9 cellular contexts compared by ENCODE assay signal in the genomic region with DNA sequence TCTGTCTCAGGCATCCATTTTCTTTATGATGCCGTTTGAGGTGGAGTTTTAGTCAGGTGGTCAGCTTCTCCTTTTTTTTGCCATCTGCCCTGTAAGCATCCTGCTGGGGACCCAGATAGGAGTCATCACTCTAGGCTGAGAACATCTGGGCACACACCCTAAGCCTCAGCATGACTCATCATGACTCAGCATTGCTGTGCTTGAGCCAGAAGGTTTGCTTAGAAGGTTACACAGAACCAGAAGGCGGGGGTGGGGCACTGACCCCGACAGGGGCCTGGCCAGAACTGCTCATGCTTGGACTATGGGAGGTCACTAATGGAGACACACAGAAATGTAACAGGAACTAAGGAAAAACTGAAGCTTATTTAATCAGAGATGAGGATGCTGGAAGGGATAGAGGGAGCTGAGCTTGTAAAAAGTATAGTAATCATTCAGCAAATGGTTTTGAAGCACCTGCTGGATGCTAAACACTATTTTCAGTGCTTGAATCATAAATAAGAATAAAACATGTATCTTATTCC. TPM values are rescaled to one million over a fixed set of nuclear protein-coding genes. Genes with fewer than 3 reads are reported as not detected.
DNase-seq lines count a peak whose midpoint lies in the region; ATAC-seq and TF ChIP-seq lines count a peak whose summit lies in the region.
"Had no signal": no experiment of that assay in that cellular context is flagged by ENCODE, and none has a peak within 500 bp of the region (broad histone marks: within the 10 kb centered on the region; RNA-seq: fewer than 3 reads in every experiment).

No MANE protein-coding gene starts in this region.

- no peak for TF ChIP-seq CTCF in glutamatergic neuron (IDR thresholded peaks at IDR 0.05; ENCODE audit: partially characterized antibody, unreplicated experiment)

- H3K4me3 Mint-ChIP-seq in activated naive CD4-positive, alpha-beta T cell treated with anti-CD3 and anti-CD28 coated beads for 36 hours = no peak overlapping the region
- no peak overlapping the region for H3K4me3 Mint-ChIP-seq in T-helper 2 cell treated with Interferon-gamma antibody and Interleukin-4, amounts not matched to agents 5 μg/mL and 100 μg/mL, for 36 hours
- H3K4me3 Mint-ChIP-seq in glutamatergic neuron (ENCODE audit: unreplicated experiment) = no peak overlapping the region
- H3K4me3 Mint-ChIP-seq: dendritic cell treated with granulocyte-macrophage colony-stimulating factor and Interleukin-4, amounts not matched to agents 40 ng/mL and 50 ng/mL, for 4 days had no signal

- no peaks in the 10 kb centered on the region for H3K36me3 Mint-ChIP-seq in activated naive CD4-positive, alpha-beta T cell treated with anti-CD3 and anti-CD28 coated beads for 36 hours (ENCODE audit: low read depth)
- no peaks in the 10 kb centered on the region for H3K36me3 Mint-ChIP-seq in T-helper 2 cell treated with Interferon-gamma antibody and Interleukin-4, amounts not matched to agents 5 μg/mL and 100 μg/mL, for 36 hours (ENCODE audit: low read depth)
- H3K36me3 Mint-ChIP-seq in glutamatergic neuron (ENCODE audit: unreplicated experiment) = no peaks in the 10 kb centered on the region

- CTCF ChIA-PET in activated naive CD4-positive, alpha-beta T cell treated with anti-CD3 and anti-CD28 coated beads for 36 hours (lab: Charles Lee) = no interaction called here

- intact Hi-C loops in activated naive CD4-positive, alpha-beta T cell treated with anti-CD3 and anti-CD28 coated beads for 36 hours (cut with micrococcal nuclease) = no loop called here

- DNase-seq in activated naive CD4-positive, alpha-beta T cell treated with anti-CD3 and anti-CD28 coated beads for 36 hours = peak; percentile 46
- no peak for DNase-seq in activated naive CD4-positive, alpha-beta T cell (lab: John Stamatoyannopoulos, UW)
- peak; percentile 25 for DNase-seq in T-helper 2 cell treated with Interferon-gamma antibody and Interleukin-4, amounts not matched to agents 5 μg/mL and 100 μg/mL, for 36 hours (ENCODE audit: low spot score)
- peak; percentile 69 for DNase-seq in glutamatergic neuron
- peak; percentile 3 for DNase-seq in stimulated activated CD4-positive, alpha-beta T cell treated with anti-CD3 and anti-CD28 coated beads, Interleukin-4, amount 100 ng/mL, for 48 hours (ENCODE audit: low read depth in 2 of 2)
- DNase-seq in activated effector memory CD4-positive, alpha-beta T cell treated with anti-CD3 and anti-CD28 coated beads, Interleukin-2, amount 50 U/mL, for 16 hours = no peak

- H3K9me3 Mint-ChIP-seq in activated naive CD4-positive, alpha-beta T cell treated with anti-CD3 and anti-CD28 coated beads for 36 hours = no peaks in the 10 kb centered on the region
- no peaks in the 10 kb centered on the region for H3K9me3 Mint-ChIP-seq in T-helper 2 cell treated with Interferon-gamma antibody and Interleukin-4, amounts not matched to agents 5 μg/mL and 100 μg/mL, for 36 hours
- H3K9me3 Mint-ChIP-seq in glutamatergic neuron (ENCODE audit: unreplicated experiment) = peaks cover 4% of the 10 kb centered on the region
- H3K9me3 Mint-ChIP-seq: dendritic cell treated with granulocyte-macrophage colony-stimulating factor and Interleukin-4, amounts not matched to agents 40 ng/mL and 50 ng/mL, for 4 days had no signal

- ATAC-seq in GM21528 (IDR thresholded peaks at IDR 0.05; ENCODE audit: low FRiP score, unreplicated experiment) (peak; percentile 84), HG03565 (IDR thresholded peaks at IDR 0.05; ENCODE audit: unreplicated experiment) (peak; percentile 90)

- no peaks in the 10 kb centered on the region for H3K4me1 Mint-ChIP-seq in activated naive CD4-positive, alpha-beta T cell treated with anti-CD3 and anti-CD28 coated beads for 36 hours (ENCODE audit: low read depth)
- peaks cover 4% of the 10 kb centered on the region for H3K4me1 Mint-ChIP-seq in T-helper 2 cell treated with Interferon-gamma antibody and Interleukin-4, amounts not matched to agents 5 μg/mL and 100 μg/mL, for 36 hours (ENCODE audit: low read depth)
- H3K4me1 Mint-ChIP-seq in glutamatergic neuron (ENCODE audit: low read depth, unreplicated experiment) = peaks cover 4% of the 10 kb centered on the region

- H3K27ac Mint-ChIP-seq in activated naive CD4-positive, alpha-beta T cell treated with anti-CD3 and anti-CD28 coated beads for 36 hours = no peak overlapping the region
- no peak overlapping the region for H3K27ac Mint-ChIP-seq in T-helper 2 cell treated with Interferon-gamma antibody and Interleukin-4, amounts not matched to agents 5 μg/mL and 100 μg/mL, for 36 hours
- H3K27ac Mint-ChIP-seq in glutamatergic neuron (ENCODE audit: unreplicated experiment) = peak overlapping the region; percentile 82
- H3K27ac Mint-ChIP-seq: dendritic cell treated with granulocyte-macrophage colony-stimulating factor and Interleukin-4, amounts not matched to agents 40 ng/mL and 50 ng/mL, for 4 days had no signal

- H3K27me3 Mint-ChIP-seq in activated naive CD4-positive, alpha-beta T cell treated with anti-CD3 and anti-CD28 coated beads for 36 hours (ENCODE audit: low read depth) = no peaks in the 10 kb centered on the region
- no peaks in the 10 kb centered on the region for H3K27me3 Mint-ChIP-seq in T-helper 2 cell treated with Interferon-gamma antibody and Interleukin-4, amounts not matched to agents 5 μg/mL and 100 μg/mL, for 36 hours (ENCODE audit: low read depth)
- no peaks in the 10 kb centered on the region for H3K27me3 Mint-ChIP-seq in glutamatergic neuron (ENCODE audit: unreplicated experiment)
- H3K27me3 Mint-ChIP-seq: dendritic cell treated with granulocyte-macrophage colony-stimulating factor and Interleukin-4, amounts not matched to agents 40 ng/mL and 50 ng/mL, for 4 days had no signal

RNA-seq across cellular contexts. Expression of gene HBE1, which starts 10.9 kb away (rescaled TPM):
- not detected for total RNA-seq in activated naive CD4-positive, alpha-beta T cell treated with anti-CD3 and anti-CD28 coated beads for 36 hours
- not detected for total RNA-seq in glutamatergic neuron (ENCODE audit: unreplicated experiment)

RNA-seq across cellular contexts. Expression of gene OR51B4, which starts 21.1 kb away (rescaled TPM):
- total RNA-seq in activated naive CD4-positive, alpha-beta T cell treated with anti-CD3 and anti-CD28 coated beads for 36 hours = not detected
- total RNA-seq in glutamatergic neuron (ENCODE audit: unreplicated experiment) = not detected

RNA-seq across cellular contexts. Expression of gene HBG2, which starts 26.1 kb away (rescaled TPM):
- total RNA-seq in activated naive CD4-positive, alpha-beta T cell treated with anti-CD3 and anti-CD28 coated beads for 36 hours = not detected
- not detected for total RNA-seq in glutamatergic neuron (ENCODE audit: unreplicated experiment)

RNA-seq across cellular contexts. Expression of gene HBG1, which starts 31.0 kb away (rescaled TPM):
- total RNA-seq in activated naive CD4-positive, alpha-beta T cell treated with anti-CD3 and anti-CD28 coated beads for 36 hours = not detected
- not detected for total RNA-seq in glutamatergic neuron (ENCODE audit: unreplicated experiment)

RNA-seq across cellular contexts. Expression of gene OR51B2, which starts 43.5 kb away (rescaled TPM):
- total RNA-seq in activated naive CD4-positive, alpha-beta T cell treated with anti-CD3 and anti-CD28 coated beads for 36 hours = not detected
- total RNA-seq in glutamatergic neuron (ENCODE audit: unreplicated experiment) = not detected

Comparison
In these comparisons a context has a peak if more than half of its experiments do, and no peak if none do; other contexts are left out.
1. DNase-seq: peak in activated naive CD4-positive, alpha-beta T cell treated with anti-CD3 and anti-CD28 coated beads for 36 hours (single experiment), T-helper 2 cell treated with Interferon-gamma antibody and Interleukin-4, amounts not matched to agents 5 μg/mL and 100 μg/mL, for 36 hours (single experiment), glutamatergic neuron (single experiment) and stimulated activated CD4-positive, alpha-beta T cell treated with anti-CD3 and anti-CD28 coated beads, Interleukin-4, amount 100 ng/mL, for 48 hours (2 of 2); none in activated naive CD4-positive, alpha-beta T cell (0 of 4) and activated effector memory CD4-positive, alpha-beta T cell treated with anti-CD3 and anti-CD28 coated beads, Interleukin-2, amount 50 U/mL, for 16 hours (single experiment).